ENCODE assay signal across 2 cellular contexts in the genomic region with DNA sequence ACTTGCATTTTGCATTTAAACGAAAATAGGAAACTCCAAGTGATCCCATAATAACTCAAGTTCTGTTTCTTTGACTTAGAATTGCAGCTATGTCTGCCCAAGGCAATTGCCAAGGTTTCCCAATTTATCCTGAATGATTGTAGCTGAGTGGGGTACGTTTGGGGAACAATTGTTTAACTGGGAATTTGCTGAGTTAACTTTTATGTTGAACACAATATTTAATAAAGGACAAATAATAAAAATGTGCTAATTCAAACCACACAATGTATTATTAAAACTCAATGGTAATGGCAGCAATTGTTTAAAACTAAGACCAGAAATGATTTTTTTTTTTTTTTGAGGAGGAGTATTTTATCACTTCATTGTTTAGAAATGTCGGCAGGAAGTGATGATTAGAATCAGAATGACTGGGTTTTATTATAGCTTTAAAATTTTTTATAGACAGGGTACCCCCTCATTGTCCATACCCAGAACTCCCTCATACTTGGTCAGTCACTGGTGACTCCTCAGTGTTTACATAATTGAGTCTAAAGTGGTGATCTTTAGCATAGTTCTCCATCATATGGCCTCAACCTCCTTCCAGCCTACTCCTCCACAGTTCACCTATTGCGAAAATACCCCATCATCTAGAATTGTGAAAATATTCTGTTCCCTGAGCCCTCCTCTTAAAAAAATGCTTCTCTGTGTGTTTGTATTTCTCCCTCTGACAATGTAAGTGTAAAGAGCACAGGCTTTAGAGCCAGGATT.
TF ChIP-seq lines count a peak whose summit lies in the region.

No MANE protein-coding gene starts in this region.

TF ChIP-seq in HCT116, 20 proteins besides CTCF, POLR2A, EP300 and RAD21:
- TF ChIP-seq, protein P1, sequence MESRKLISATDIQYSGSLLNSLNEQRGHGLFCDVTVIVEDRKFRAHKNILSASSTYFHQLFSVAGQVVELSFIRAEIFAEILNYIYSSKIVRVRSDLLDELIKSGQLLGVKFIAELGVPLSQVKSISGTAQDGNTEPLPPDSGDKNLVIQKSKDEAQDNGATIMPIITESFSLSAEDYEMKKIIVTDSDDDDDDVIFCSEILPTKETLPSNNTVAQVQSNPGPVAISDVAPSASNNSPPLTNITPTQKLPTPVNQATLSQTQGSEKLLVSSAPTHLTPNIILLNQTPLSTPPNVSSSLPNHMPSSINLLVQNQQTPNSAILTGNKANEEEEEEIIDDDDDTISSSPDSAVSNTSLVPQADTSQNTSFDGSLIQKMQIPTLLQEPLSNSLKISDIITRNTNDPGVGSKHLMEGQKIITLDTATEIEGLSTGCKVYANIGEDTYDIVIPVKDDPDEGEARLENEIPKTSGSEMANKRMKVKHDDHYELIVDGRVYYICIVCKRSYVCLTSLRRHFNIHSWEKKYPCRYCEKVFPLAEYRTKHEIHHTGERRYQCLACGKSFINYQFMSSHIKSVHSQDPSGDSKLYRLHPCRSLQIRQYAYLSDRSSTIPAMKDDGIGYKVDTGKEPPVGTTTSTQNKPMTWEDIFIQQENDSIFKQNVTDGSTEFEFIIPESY (IDR thresholded peaks at IDR 0.05; ENCODE audit: extremely low read depth, insufficient replicate concordance, low read length): no peak
- TF ChIP-seq REST (IDR thresholded peaks at IDR 0.05; ENCODE audit: low read depth) (no peak), EGR1 (IDR thresholded peaks at IDR 0.05; ENCODE audit: low read depth) (no peak), ELF1 (IDR thresholded peaks at IDR 0.05; ENCODE audit: borderline replicate concordance, low read depth) (no peak), YY1 (IDR thresholded peaks at IDR 0.05; ENCODE audit: extremely low read depth, insufficient replicate concordance, low read depth, low read length) (no peak), CBX3 (IDR thresholded peaks at IDR 0.05; ENCODE audit: low read depth) (no peak), ZNF274 (IDR thresholded peaks at IDR 0.05; ENCODE audit: low read depth, low read length) (no peak), POLR2AphosphoS5 (IDR thresholded peaks at IDR 0.05; ENCODE audit: low read depth, low read length) (no peak), SRF (IDR thresholded peaks at IDR 0.05; ENCODE audit: low read depth) (no peak), ZFX (IDR thresholded peaks at IDR 0.05) (no peak)

TF ChIP-seq in endothelial cell of umbilical vein, 7 proteins besides CTCF, POLR2A, EP300 and RAD21 (continued from another document):
- TF ChIP-seq GATA2 (IDR thresholded peaks at IDR 0.05; ENCODE audit: insufficient read depth, insufficient read length, low read depth, low read length) (peak; percentile 70), FOS (IDR thresholded peaks at IDR 0.05; ENCODE audit: borderline replicate concordance, insufficient read depth, low read length) (peak; percentile 62), EZH2 (IDR thresholded peaks at IDR 0.05; ENCODE audit: borderline replicate concordance, low read depth, low read length, severe bottlenecking) (no peak), POLR2AphosphoS5 (IDR thresholded peaks at IDR 0.05; ENCODE audit: insufficient read depth, low read depth, low read length) (no peak), JUN (IDR thresholded peaks at IDR 0.05; ENCODE audit: borderline replicate concordance, insufficient read depth, insufficient read length, low read depth) (peak; percentile 48)
